Comparison of ENCODE assay signal across 8 cellular contexts in genomic region chr3:184016820-184017671, GRCh38. TPM values are rescaled to one million over a fixed set of nuclear protein-coding genes. Genes with fewer than 3 reads are reported as not detected.
DNase-seq lines count a peak whose midpoint lies in the region; ATAC-seq and TF ChIP-seq lines count a peak whose summit lies in the region.

No MANE protein-coding gene starts in this region.

- no peaks in the 10 kb centered on the region for H3K9me3 ChIP-seq in CD8-positive, alpha-beta T cell (ENCODE audit: low read length)

- DNase-seq in CD8-positive, alpha-beta T cell, result peak in 4 of 7 experiments; percentile 12 to 43 (median 33)
- DNase-seq in NCI-H748 treated with DMSO at 0.1 percent for 48 hours (lab: John Stamatoyannopoulos, UW), result peak; percentile 29
- DNase-seq in activated T-cell treated with anti-CD3 and anti-CD28 coated beads for 48 hours (ENCODE audit: low read depth), result peak; percentile 64
- peak; percentile 39 for DNase-seq in fibroblast of gingiva (ENCODE audit: low read depth)
- peak in 5 of 10 donors; percentile 2 to 64 (median 26) for DNase-seq in naive thymus-derived CD8-positive, alpha-beta T cell

- H3K27me3 ChIP-seq in CD8-positive, alpha-beta T cell (ENCODE audit: insufficient read depth, low read length), result no peaks in the 10 kb centered on the region

- no peaks in the 10 kb centered on the region for H3K9me3 Mint-ChIP-seq in CD8-positive, alpha-beta T cell
- H3K9me3 Mint-ChIP-seq in naive thymus-derived CD8-positive, alpha-beta T cell, result no peaks in the 10 kb centered on the region
- no peaks in the 10 kb centered on the region for H3K9me3 Mint-ChIP-seq in stimulated activated naive CD8-positive, alpha-beta T cell treated with anti-CD3 and anti-CD28 coated beads, Interleukin-15, Interleukin-2, amounts not matched to agents 100 ng/mL and 50 ng/mL, for 24 hours

- H3K27me3 Mint-ChIP-seq in CD8-positive, alpha-beta T cell (ENCODE audit: low read depth), result peaks cover 10% of the 10 kb centered on the region
- peaks cover 5 to 14% (median 10%) of the 10 kb centered on the region in 5 donors for H3K27me3 Mint-ChIP-seq in naive thymus-derived CD8-positive, alpha-beta T cell
- H3K27me3 Mint-ChIP-seq in stimulated activated naive CD8-positive, alpha-beta T cell treated with anti-CD3 and anti-CD28 coated beads, Interleukin-15, Interleukin-2, amounts not matched to agents 100 ng/mL and 50 ng/mL, for 24 hours, result peaks cover 14% of the 10 kb centered on the region

- peak; percentile 98 for TF ChIP-seq CTCF in CD8-positive, alpha-beta T cell (IDR thresholded peaks at IDR 0.05)

- ATAC-seq in CD8-positive, alpha-beta T cell, result peak; percentile 63
- ATAC-seq in GM19324 (IDR thresholded peaks at IDR 0.05; ENCODE audit: low FRiP score, unreplicated experiment) (peak; percentile 79), HG03378 (IDR thresholded peaks at IDR 0.05; ENCODE audit: unreplicated experiment) (peak; percentile 27)
- ATAC-seq in naive thymus-derived CD8-positive, alpha-beta T cell, result peak; percentile 70 to 72

- CTCF ChIA-PET in CD8-positive, alpha-beta T cell (lab: Charles Lee), result interaction anchor here (0.9 to 2.0 kb wide), 6 partner anchors 11 to 233 kb away, joined by 3 to 9 read pairs (median 4); no protein-coding TSS in a partner anchor

- POLR2A ChIA-PET in CD8-positive, alpha-beta T cell (lab: Charles Lee), result interaction anchor here (0.9 to 1.0 kb wide), 2 partner anchors 118 to 133 kb away, joined by 3 read pairs; partner anchors contain the start of gene EIF2B5
- POLR2A ChIA-PET in naive thymus-derived CD8-positive, alpha-beta T cell (lab: Charles Lee), result interaction anchor here (1.3 kb wide), 1 partner anchor 132 kb away, joined by 4 read pairs; the partner anchor contains the start of gene PARL

- intact Hi-C loops in CD8-positive, alpha-beta T cell (cut with DNase I, micrococcal nuclease), result loop anchor here (1.0 to 10.0 kb wide), 13 partner anchors 118 to 1928 kb away; partner anchors contain the start of genes AP2M1 (in 2 of the 2), ABCF3 (in 1 of the 2), ALG3 (in 1 of the 2) and CLCN2 (in 1 of the 2)

- peaks cover 20% of the 10 kb centered on the region for H3K36me3 Mint-ChIP-seq in CD8-positive, alpha-beta T cell
- H3K36me3 Mint-ChIP-seq in naive thymus-derived CD8-positive, alpha-beta T cell, result peaks cover 4 to 21% (median 5%) of the 10 kb centered on the region in 3 donors
- H3K36me3 Mint-ChIP-seq in stimulated activated naive CD8-positive, alpha-beta T cell treated with anti-CD3 and anti-CD28 coated beads, Interleukin-15, Interleukin-2, amounts not matched to agents 100 ng/mL and 50 ng/mL, for 24 hours (ENCODE audit: low read depth), result peaks cover 13% of the 10 kb centered on the region

- peaks cover 32% of the 10 kb centered on the region for H3K4me1 Mint-ChIP-seq in CD8-positive, alpha-beta T cell (ENCODE audit: low read depth)
- H3K4me1 Mint-ChIP-seq in naive thymus-derived CD8-positive, alpha-beta T cell, result peaks cover 19 to 37% (median 24%) of the 10 kb centered on the region in 4 donors
- peaks cover 29% of the 10 kb centered on the region for H3K4me1 Mint-ChIP-seq in stimulated activated naive CD8-positive, alpha-beta T cell treated with anti-CD3 and anti-CD28 coated beads, Interleukin-15, Interleukin-2, amounts not matched to agents 100 ng/mL and 50 ng/mL, for 24 hours (ENCODE audit: low read depth)

- H3K4me1 ChIP-seq in CD8-positive, alpha-beta T cell (ENCODE audit: insufficient read depth, low read length), result peaks cover 11% of the 10 kb centered on the region

- no peaks in the 10 kb centered on the region for H3K36me3 ChIP-seq in CD8-positive, alpha-beta T cell (ENCODE audit: insufficient read depth, low read length)

- peak overlapping the region; percentile 98 for H3K4me3 ChIP-seq in CD8-positive, alpha-beta T cell (ENCODE audit: low read depth, low read length)

- peak overlapping the region; percentile 56 for H3K27ac ChIP-seq in CD8-positive, alpha-beta T cell (ENCODE audit: low read depth, low read length)

- peak overlapping the region; percentile 99 for H3K4me3 Mint-ChIP-seq in CD8-positive, alpha-beta T cell
- peak overlapping the region; percentile 98 to 100 (median 99) for H3K4me3 Mint-ChIP-seq in naive thymus-derived CD8-positive, alpha-beta T cell
- H3K4me3 Mint-ChIP-seq in stimulated activated naive CD8-positive, alpha-beta T cell treated with anti-CD3 and anti-CD28 coated beads, Interleukin-15, Interleukin-2, amounts not matched to agents 100 ng/mL and 50 ng/mL, for 24 hours, result peak overlapping the region; percentile 99

- H3K27ac Mint-ChIP-seq in CD8-positive, alpha-beta T cell, result peak overlapping the region; percentile 83
- H3K27ac Mint-ChIP-seq in naive thymus-derived CD8-positive, alpha-beta T cell, result peak overlapping the region; percentile 85 to 98 (median 92)
- H3K27ac Mint-ChIP-seq in stimulated activated naive CD8-positive, alpha-beta T cell treated with anti-CD3 and anti-CD28 coated beads, Interleukin-15, Interleukin-2, amounts not matched to agents 100 ng/mL and 50 ng/mL, for 24 hours, result peak overlapping the region; percentile 90

RNA-seq across cellular contexts. Expression of gene ABCC5, which starts 0.6 kb away (rescaled TPM):
- 1 to 10 TPM; 7.4 to 8.3 TPM for total RNA-seq in CD8-positive, alpha-beta T cell
- total RNA-seq in naive thymus-derived CD8-positive, alpha-beta T cell, result 10 to 100 TPM; 38.7 to 43.7 TPM
- polyA plus RNA-seq in naive thymus-derived CD8-positive, alpha-beta T cell, result 10 to 100 TPM; 10.9 to 12.8 (median 12.1) TPM

RNA-seq across cellular contexts. Expression of gene HTR3D, which starts 14.5 kb away (rescaled TPM):
- not detected for total RNA-seq in CD8-positive, alpha-beta T cell
- not detected for total RNA-seq in naive thymus-derived CD8-positive, alpha-beta T cell
- not detected for polyA plus RNA-seq in naive thymus-derived CD8-positive, alpha-beta T cell

RNA-seq across cellular contexts. Expression of gene HTR3C, which starts 35.8 kb away (rescaled TPM):
- total RNA-seq in CD8-positive, alpha-beta T cell, result not detected
- total RNA-seq in naive thymus-derived CD8-positive, alpha-beta T cell, result not detected
- not detected for polyA plus RNA-seq in naive thymus-derived CD8-positive, alpha-beta T cell

Comparison
In these comparisons a context has a peak if more than half of its experiments do, and no peak if none do; other contexts are left out.
1. ATAC-seq: peak in every context shown above with its lines; median percentile 79 in GM19324; 71 in naive thymus-derived CD8-positive, alpha-beta T cell; 63 in CD8-positive, alpha-beta T cell; 27 in HG03378.
2. RNA of gene ABCC5, which starts 0.6 kb away (total RNA-seq): 38.7 to 43.7 TPM in naive thymus-derived CD8-positive, alpha-beta T cell; 7.4 to 8.3 TPM in CD8-positive, alpha-beta T cell; every median in the first group is over 4 times any median in the second.
3. Peak in every context shown above with its lines, with median percentiles within 50 percentile points of each other: H3K27ac Mint-ChIP-seq and H3K4me3 Mint-ChIP-seq.